ENCODE assay signal across 8 cellular contexts in genomic region chr19:28908941-28909340, GRCh38.
"Had no signal": no experiment of that assay in that cellular context is flagged by ENCODE, and none has a peak within 500 bp of the region (broad histone marks: within the 10 kb centered on the region; RNA-seq: fewer than 3 reads in every experiment).

No MANE protein-coding gene starts in this region.

- H3K4me3 ChIP-seq: GM12878 had no signal

- DNase-seq: GDM1, GF-D8 had no signal

- FAIRE-seq: G401.6, GM12878, GM12891, GM12892, GM18507, GM19239 had no signal

- ATAC-seq: GM12878 had no signal
